In genomic region chr17:50210249-50211225, GRCh38 we compare ENCODE assay signal across 9 cellular contexts. TPM values are rescaled to one million over a fixed set of nuclear protein-coding genes. Genes with fewer than 3 reads are reported as not detected.
DNase-seq lines count a peak whose midpoint lies in the region; ATAC-seq, FAIRE-seq and TF ChIP-seq lines count a peak whose summit lies in the region.
"Had no signal": no experiment of that assay in that cellular context is flagged by ENCODE, and none has a peak within 500 bp of the region (broad histone marks: within the 10 kb centered on the region; RNA-seq: fewer than 3 reads in every experiment).

No MANE protein-coding gene starts in this region.

- no peak for TF ChIP-seq CTCF in Caco-2 (IDR thresholded peaks at IDR 0.05; ENCODE audit: insufficient read depth in 1 of 2, low read depth in 1 of 2, low read length in 1 of 2, severe bottlenecking in 1 of 2, unreplicated experiment in 1 of 2)
- TF ChIP-seq CTCF in foreskin fibroblast (IDR thresholded peaks at IDR 0.05; ENCODE audit: low read depth, low read length): no peak

- peak overlapping the region; percentile 63 for H4K12ac ChIP-seq in trophoblast cell (ENCODE audit: low read depth, low read length)

- peak overlapping the region; percentile 88 for H4K8ac ChIP-seq in trophoblast cell (ENCODE audit: low read depth, low read length)

- peak; percentile 70 to 93 for DNase-seq in Caco-2
- peak; percentile 45 for DNase-seq in SK-N-DZ (ENCODE audit: low spot score)
- peak; percentile 96 to 97 for DNase-seq in foreskin fibroblast
- DNase-seq in trophoblast cell: peak in 1 of 2 donors; percentile 13
- DNase-seq in NAMALWA (ENCODE audit: low spot score): no peak
- no peak for DNase-seq in small intestine
- no peak for DNase-seq in hippocampal formation (lab: John Stamatoyannopoulos, UW)

- H3K4me1 ChIP-seq in Caco-2 (peaks cover 74% of the 10 kb centered on the region), trophoblast cell (ENCODE audit: control insufficient read depth in 1 of 2, insufficient read depth in 2 of 2, low read length in 2 of 2) (peaks cover 56 to 67% of the 10 kb centered on the region in 2 experiments), small intestine (ENCODE audit: control insufficient read depth in 2 of 2, insufficient read depth in 1 of 2, low read depth in 1 of 2, low read length in 1 of 2) (peaks cover 0 to 6% of the 10 kb centered on the region in 2 donors)

- WGBS in trophoblast cell (ENCODE audit: extremely low coverage, insufficient coverage, insufficient read length): no CpG with 5 or more reads among the region's 26 CpGs
- WGBS in small intestine, 3 donors: 34 to 37% (median 35%) methylated on average over 21 to 26 of the region's 26 CpGs

- peak overlapping the region; percentile 48 for H2AFZ ChIP-seq in trophoblast cell (ENCODE audit: insufficient read depth, low read length, poor library complexity)

- H2BK120ac ChIP-seq in trophoblast cell (ENCODE audit: insufficient read depth, low read length, poor library complexity): peak overlapping the region; percentile 98

- H2AK5ac ChIP-seq in trophoblast cell (ENCODE audit: low read length): peak overlapping the region; percentile 78

- no peak for ATAC-seq in HG02840 (IDR thresholded peaks at IDR 0.05; ENCODE audit: low FRiP score, unreplicated experiment)

- intact Hi-C loops in Caco-2 (cut with micrococcal nuclease; ENCODE audit: unreplicated experiment): loop anchor here (1.0 kb wide), 1 partner anchor 10 kb away; no protein-coding TSS in a partner anchor

- H3K18ac ChIP-seq in trophoblast cell (ENCODE audit: low read length): peak overlapping the region; percentile 91

- peaks cover 73% of the 10 kb centered on the region for H3K4me1 Mint-ChIP-seq in Caco-2 (ENCODE audit: low read depth, unreplicated experiment)

- H3K9ac ChIP-seq in trophoblast cell (ENCODE audit: low read length): peak overlapping the region; percentile 20

- no peaks in the 10 kb centered on the region for H3K36me3 Mint-ChIP-seq in Caco-2 (ENCODE audit: insufficient read depth, unreplicated experiment)

- H3K4me3 Mint-ChIP-seq in Caco-2 (ENCODE audit: unreplicated experiment): peak overlapping the region; percentile 27

- H3K9me3 ChIP-seq in Caco-2: no peaks in the 10 kb centered on the region
- H3K9me3 ChIP-seq in trophoblast cell (ENCODE audit: insufficient read depth, low read depth, low read length): no peaks in the 10 kb centered on the region
- H3K9me3 ChIP-seq in small intestine (ENCODE audit: control insufficient read depth, low read depth): no peaks in the 10 kb centered on the region

- peak overlapping the region; percentile 62 for H2BK12ac ChIP-seq in trophoblast cell (ENCODE audit: low read length)

- H3K23ac ChIP-seq in trophoblast cell (ENCODE audit: low read length): no peak overlapping the region

- no peak overlapping the region for H3K4me3 ChIP-seq in Caco-2 (ENCODE audit: low read depth, low read length)
- H3K4me3 ChIP-seq in foreskin fibroblast (ENCODE audit: low read depth in 1 of 2, low read length in 2 of 2): peak overlapping the region; percentile 26 to 47
- H3K4me3 ChIP-seq in trophoblast cell (ENCODE audit: low read depth, low read length): no peak overlapping the region
- no peak overlapping the region for H3K4me3 ChIP-seq in small intestine (ENCODE audit: low read depth in 1 of 2, low read length in 2 of 2)

- H3K27ac Mint-ChIP-seq in Caco-2 (ENCODE audit: unreplicated experiment): peak overlapping the region; percentile 56

- H3K27me3 Mint-ChIP-seq in Caco-2 (ENCODE audit: insufficient read depth, unreplicated experiment): no peaks in the 10 kb centered on the region

- peak overlapping the region; percentile 96 for H3K14ac ChIP-seq in trophoblast cell (ENCODE audit: low read length)

- peaks cover 9% of the 10 kb centered on the region for H3K79me2 ChIP-seq in trophoblast cell (ENCODE audit: control insufficient read depth, insufficient read depth, low read length, poor library complexity)

- POLR2A ChIA-PET in Caco-2 (lab: Charles Lee): interaction anchor here (1.0 kb wide), 1 partner anchor 446 kb away, joined by 3 read pairs; no protein-coding TSS in a partner anchor

- H3K4ac ChIP-seq in trophoblast cell (ENCODE audit: low read depth, low read length): peak overlapping the region; percentile 88

- H3K36me3 ChIP-seq in Caco-2 (ENCODE audit: control insufficient read depth, insufficient read depth, low read length) (no peaks in the 10 kb centered on the region), trophoblast cell (ENCODE audit: control insufficient read depth in 1 of 2, insufficient read depth in 2 of 2, low read length in 2 of 2) (no peaks in the 10 kb centered on the region), small intestine (ENCODE audit: control insufficient read depth in 2 of 2, insufficient read depth in 2 of 2, low read length in 2 of 2) (no peaks in the 10 kb centered on the region)

- peak overlapping the region; percentile 98 for H3K27ac ChIP-seq in trophoblast cell (ENCODE audit: low read depth, low read length)
- H3K27ac ChIP-seq in small intestine (ENCODE audit: low read depth in 1 of 2, low read length in 1 of 2): peak overlapping the region in 1 of 2 donors; percentile 94

- CTCF ChIA-PET in Caco-2 (lab: Charles Lee): interaction anchor here (1.0 to 1.6 kb wide), 4 partner anchors 10 to 135 kb away, joined by 3 to 13 read pairs (median 5); partner anchors contain the start of genes TMEM92 and XYLT2

- H3K9me3 Mint-ChIP-seq in Caco-2 (ENCODE audit: unreplicated experiment): no peaks in the 10 kb centered on the region

- H3K79me1 ChIP-seq in trophoblast cell (ENCODE audit: low read length): peaks cover 64% of the 10 kb centered on the region

- H2BK5ac ChIP-seq in trophoblast cell (ENCODE audit: low read depth, low read length, poor library complexity): peak overlapping the region; percentile 95

- H3K27me3 ChIP-seq in Caco-2 (replicated peaks; ENCODE audit: control insufficient read depth, insufficient read depth, low read length) (no peaks in the 10 kb centered on the region), trophoblast cell (ENCODE audit: insufficient read depth, low read length) (no peaks in the 10 kb centered on the region), small intestine (ENCODE audit: control insufficient read depth in 2 of 2, insufficient read depth in 2 of 2, low read length in 2 of 2) (peaks cover 0 to 4% of the 10 kb centered on the region in 2 donors)

- H4K91ac ChIP-seq in trophoblast cell (ENCODE audit: low read depth, low read length): peak overlapping the region; percentile 99

- peak overlapping the region; percentile 54 for H3K4me2 ChIP-seq in trophoblast cell (ENCODE audit: low read length)

- no TSS peak for BruUV-seq in Caco-2 (replicated peaks; lab: Mats Ljungman, UMichigan)

- FAIRE-seq in small intestine (lab: Jason Lieb, UNC): no peak
- FAIRE-seq: keratinocyte had no signal

RNA-seq across cellular contexts. Expression of gene COL1A1, which starts 9.1 kb away (rescaled TPM):
- total RNA-seq in Caco-2 (2022): 23.4 and 27.3 TPM in 2 replicates
- polyA plus RNA-seq in SK-N-DZ (2014; cell fraction: cytosol; rRNA removed): 1.2 and 1.4 TPM in 2 replicates
- polyA plus RNA-seq in SK-N-DZ (2014; cell fraction: nucleus; rRNA removed): 0.64 and 7.9 TPM in 2 replicates
- 548 and 582 TPM in 2 replicates for polyA plus RNA-seq in trophoblast cell (2013)
- polyA plus RNA-seq in small intestine: 10 to 100 TPM in 1 of 3 donors, 1 to 10 TPM in 2; 2.2 to 51.6 (median 2.7) TPM

RNA-seq across cellular contexts. Expression of gene SGCA, which starts 44.7 kb away (rescaled TPM):
- not detected in 2 replicates for total RNA-seq in Caco-2 (2022)
- 5.8 and 7.2 TPM in 2 replicates for polyA plus RNA-seq in SK-N-DZ (2014; cell fraction: cytosol; rRNA removed)
- 2.3 and 5.0 TPM in 2 replicates for polyA plus RNA-seq in SK-N-DZ (2014; cell fraction: nucleus; rRNA removed)
- not detected in 2 replicates for polyA plus RNA-seq in trophoblast cell (2013)
- polyA plus RNA-seq in small intestine: 1 to 10 TPM in 2 of 3 donors, not detected in 1; 5.0 to 6.2 TPM
- polyA plus RNA-seq: keratinocyte had no signal

Comparison
In these comparisons a context has a peak if more than half of its experiments do, and no peak if none do; other contexts are left out.
1. DNase-seq: peak in Caco-2 (2 of 2), SK-N-DZ (single experiment) and foreskin fibroblast (2 of 2); none in NAMALWA (single experiment), small intestine (single experiment) and hippocampal formation (0 of 2).
2. H3K4me3 ChIP-seq: peak in foreskin fibroblast (2 of 2); none in Caco-2 (single experiment), trophoblast cell (single experiment) and small intestine (0 of 2).